9 cellular contexts compared by ENCODE assay signal in the genomic region with DNA sequence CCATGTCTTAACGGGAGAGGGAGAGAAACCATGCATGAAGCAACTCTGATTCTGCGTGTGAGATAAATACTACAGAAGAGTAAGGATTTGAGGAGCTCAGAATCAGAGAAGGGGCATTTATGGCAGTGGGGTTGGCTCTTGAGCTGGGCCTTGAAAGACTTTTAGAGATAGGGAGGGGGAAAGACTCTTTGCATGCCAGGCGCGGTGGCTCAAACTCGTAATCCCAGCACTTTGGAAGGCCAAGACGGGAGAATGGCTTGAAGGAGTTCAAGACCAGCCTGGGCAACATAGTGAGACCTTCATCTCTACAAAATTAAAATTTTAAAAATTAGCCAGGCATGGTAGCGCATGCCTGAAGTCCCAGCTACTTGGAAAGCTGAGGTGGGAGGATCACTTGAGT. TPM values are rescaled to one million over a fixed set of nuclear protein-coding genes. Genes with fewer than 3 reads are reported as not detected.
DNase-seq lines count a peak whose midpoint lies in the region; ATAC-seq, FAIRE-seq and TF ChIP-seq lines count a peak whose summit lies in the region.
"Had no signal": no experiment of that assay in that cellular context is flagged by ENCODE, and none has a peak within 500 bp of the region (broad histone marks: within the 10 kb centered on the region; RNA-seq: fewer than 3 reads in every experiment).

No MANE protein-coding gene starts in this region.

- no peak for ATAC-seq in activated T-cell treated with anti-CD3 and anti-CD28 coated beads, Interleukin-2, amount 50 U/mL, for 4 hours
- no peak for ATAC-seq in GM21381 (IDR thresholded peaks at IDR 0.05; ENCODE audit: unreplicated experiment)
- no peak for ATAC-seq in GM21528 (IDR thresholded peaks at IDR 0.05; ENCODE audit: low FRiP score, unreplicated experiment)

- H2AFZ ChIP-seq in astrocyte (ENCODE audit: low read depth, low read length), result peak overlapping the region; percentile 98

- peak overlapping the region; percentile 82 for H3K56ac ChIP-seq in mesendoderm (ENCODE audit: low read length)

- H2BK15ac ChIP-seq in mesendoderm (replicated peaks; ENCODE audit: low read depth), result no peak overlapping the region

- H3K27me3 ChIP-seq in astrocyte (ENCODE audit: insufficient read depth, low read length) (no peaks in the 10 kb centered on the region), mesendoderm (ENCODE audit: insufficient read depth, low read length, poor library complexity) (no peaks in the 10 kb centered on the region), tibial artery (peaks cover 0 to 2% of the 10 kb centered on the region in 2 donors)

- H3K79me2 ChIP-seq in astrocyte (ENCODE audit: insufficient read depth, low read length) (no peaks in the 10 kb centered on the region), mesendoderm (ENCODE audit: control insufficient read depth, insufficient read depth, low read length) (no peaks in the 10 kb centered on the region)

- peak overlapping the region; percentile 84 for H4K5ac ChIP-seq in mesendoderm (ENCODE audit: low read length)

- no peak overlapping the region for H2AK5ac ChIP-seq in mesendoderm (ENCODE audit: low read length)

- no peak overlapping the region for H3K27ac Mint-ChIP-seq in astrocyte (ENCODE audit: unreplicated experiment)

- no CpG with 5 or more reads among the region's 7 CpGs for WGBS in mesendoderm (ENCODE audit: extremely low coverage, insufficient coverage, low lambda C conversion rate)

- no peaks in the 10 kb centered on the region for H3K27me3 Mint-ChIP-seq in activated T-cell treated with anti-CD3 and anti-CD28 coated beads, Interleukin-2, amount 50 U/mL, for 4 hours (ENCODE audit: low read depth)
- no peaks in the 10 kb centered on the region for H3K27me3 Mint-ChIP-seq in astrocyte (ENCODE audit: low read depth, unreplicated experiment)

- H3K9me3 ChIP-seq in astrocyte (ENCODE audit: insufficient read depth, low read depth, low read length), result no peaks in the 10 kb centered on the region
- no peaks in the 10 kb centered on the region for H3K9me3 ChIP-seq in tibial artery

- H2BK120ac ChIP-seq in mesendoderm (ENCODE audit: low read depth, low read length), result no peak overlapping the region

- H3K4me1 ChIP-seq in astrocyte (ENCODE audit: insufficient read depth, low read length) (peaks cover 26% of the 10 kb centered on the region), mesendoderm (ENCODE audit: control insufficient read depth, low read depth, low read length) (peaks cover 4% of the 10 kb centered on the region), tibial artery (peaks cover 0 to 25% (median 19%) of the 10 kb centered on the region in 4 donors)

- H3K27ac ChIP-seq in astrocyte (ENCODE audit: low read depth, low read length) (no peak overlapping the region), mesendoderm (ENCODE audit: low read depth, low read length) (no peak overlapping the region), tibial artery (peak overlapping the region; percentile 93)

- DNase-seq in activated T-cell treated with anti-CD3 and anti-CD28 coated beads, Interleukin-2, amount 50 U/mL, for 4 hours, result no peak
- no peak for DNase-seq in activated T-cell treated with anti-CD3 and anti-CD28 coated beads for 4 hours
- no peak for DNase-seq in astrocyte (ENCODE audit: low read depth)
- DNase-seq in mesendoderm, result no peak
- DNase-seq in tibial artery, result no peak
- no peak for DNase-seq in SKM-1 (lab: John Stamatoyannopoulos, UW; ENCODE audit: unreplicated experiment)

- H3K9me3 Mint-ChIP-seq in activated T-cell treated with anti-CD3 and anti-CD28 coated beads, Interleukin-2, amount 50 U/mL, for 4 hours, result no peaks in the 10 kb centered on the region
- H3K9me3 Mint-ChIP-seq in astrocyte (ENCODE audit: unreplicated experiment), result no peaks in the 10 kb centered on the region

- no peaks in the 10 kb centered on the region for H3K36me3 Mint-ChIP-seq in activated T-cell treated with anti-CD3 and anti-CD28 coated beads, Interleukin-2, amount 50 U/mL, for 4 hours (ENCODE audit: insufficient read depth)
- peaks cover 8% of the 10 kb centered on the region for H3K36me3 Mint-ChIP-seq in astrocyte (ENCODE audit: low read depth, unreplicated experiment)

- H3K79me1 ChIP-seq in mesendoderm (ENCODE audit: low read length), result no peaks in the 10 kb centered on the region

- no peak overlapping the region for H3K4ac ChIP-seq in mesendoderm (ENCODE audit: low read depth, low read length)

- H3K23ac ChIP-seq in mesendoderm (ENCODE audit: low read length), result no peak overlapping the region

- no peak for FAIRE-seq in astrocyte (lab: Jason Lieb, UNC)

- TF ChIP-seq CTCF in astrocyte (IDR thresholded peaks at IDR 0.05; ENCODE audit: insufficient read depth, low read depth, low read length), result no peak
- no peak for TF ChIP-seq CTCF in tibial artery (IDR thresholded peaks at IDR 0.05)

- H3K4me3 ChIP-seq in astrocyte (ENCODE audit: insufficient read depth, low read depth, low read length) (peak overlapping the region; percentile 73), mesendoderm (ENCODE audit: low read length) (peak overlapping the region; percentile 41), tibial artery (peak overlapping the region; percentile 64 to 74)

- intact Hi-C loops in tibial artery (cut with DNase I; ENCODE audit: low total_unique reads), result no loop called here

- H4K8ac ChIP-seq in mesendoderm (ENCODE audit: low read depth, low read length), result no peak overlapping the region

- peak overlapping the region; percentile 81 for H3K4me3 Mint-ChIP-seq in activated T-cell treated with anti-CD3 and anti-CD28 coated beads, Interleukin-2, amount 50 U/mL, for 4 hours
- peak overlapping the region; percentile 91 for H3K4me3 Mint-ChIP-seq in astrocyte (ENCODE audit: unreplicated experiment)

- peaks cover 27% of the 10 kb centered on the region for H3K4me1 Mint-ChIP-seq in activated T-cell treated with anti-CD3 and anti-CD28 coated beads, Interleukin-2, amount 50 U/mL, for 4 hours (ENCODE audit: low read depth)
- H3K4me1 Mint-ChIP-seq in astrocyte (ENCODE audit: low read depth, unreplicated experiment), result peaks cover 23% of the 10 kb centered on the region

- no peaks in the 10 kb centered on the region for H4K20me1 ChIP-seq in astrocyte (ENCODE audit: insufficient read depth, low read length)

- no peak overlapping the region for H3K18ac ChIP-seq in mesendoderm (ENCODE audit: low read length)

- H3K36me3 ChIP-seq in astrocyte (ENCODE audit: insufficient read depth, low read length) (no peaks in the 10 kb centered on the region), mesendoderm (ENCODE audit: control insufficient read depth, insufficient read depth, low read length) (no peaks in the 10 kb centered on the region), tibial artery (no peaks in the 10 kb centered on the region)

- no peak overlapping the region for H2BK5ac ChIP-seq in mesendoderm (ENCODE audit: low read length)

- H3K9ac ChIP-seq in astrocyte (ENCODE audit: low read length), result no peak overlapping the region
- peak overlapping the region; percentile 68 for H3K9ac ChIP-seq in mesendoderm (ENCODE audit: low read length)

- H3K4me2 ChIP-seq in astrocyte (ENCODE audit: low read length) (peak overlapping the region; percentile 91), mesendoderm (ENCODE audit: low read length) (peak overlapping the region; percentile 85)

RNA-seq across cellular contexts. Expression of a gene that starts 0.7 kb away (rescaled TPM):
- 10 to 100 TPM; 29.4 to 57.2 (median 49.5) TPM for total RNA-seq in activated T-cell treated with anti-CD3 and anti-CD28 coated beads, Interleukin-2, amount 50 U/mL, for 4 hours
- 2.5 and 4.8 TPM in 2 replicates for total RNA-seq in astrocyte
- polyA plus RNA-seq in mesendoderm (2013, experiment 1 of 2), result 0.27 TPM
- polyA plus RNA-seq in mesendoderm (2013, experiment 2 of 2), result 0.10 TPM

RNA-seq across cellular contexts. Expression of a gene that starts 0.9 kb away (rescaled TPM):
- total RNA-seq in activated T-cell treated with anti-CD3 and anti-CD28 coated beads, Interleukin-2, amount 50 U/mL, for 4 hours, result 1 to 10 TPM; 1.8 to 3.6 (median 2.2) TPM
- 5.8 and 7.3 TPM in 2 replicates for total RNA-seq in astrocyte
- polyA plus RNA-seq in mesendoderm (2013, experiment 1 of 2), result 5.8 TPM
- polyA plus RNA-seq in mesendoderm (2013, experiment 2 of 2), result 5.4 TPM

RNA-seq across cellular contexts. Expression of a gene that starts 55.8 kb away (rescaled TPM):
- total RNA-seq in activated T-cell treated with anti-CD3 and anti-CD28 coated beads, Interleukin-2, amount 50 U/mL, for 4 hours, result not detected
- total RNA-seq in astrocyte, result not detected in 2 replicates
- not detected for polyA plus RNA-seq in mesendoderm (2013, experiment 1 of 2)
- polyA plus RNA-seq in mesendoderm (2013, experiment 2 of 2), result not detected
- total RNA-seq: renal cortical epithelial cell had no signal

Comparison
In these comparisons a context has a peak if more than half of its experiments do, and no peak if none do; other contexts are left out.
1. H3K27ac ChIP-seq: peak in tibial artery (2 of 2); none in astrocyte (single experiment) and mesendoderm (single experiment).
2. Peak in every context shown above with its lines, with median percentiles within 50 percentile points of each other: H3K4me3 ChIP-seq.